16 cellular contexts compared by ENCODE assay signal in the genomic region with DNA sequence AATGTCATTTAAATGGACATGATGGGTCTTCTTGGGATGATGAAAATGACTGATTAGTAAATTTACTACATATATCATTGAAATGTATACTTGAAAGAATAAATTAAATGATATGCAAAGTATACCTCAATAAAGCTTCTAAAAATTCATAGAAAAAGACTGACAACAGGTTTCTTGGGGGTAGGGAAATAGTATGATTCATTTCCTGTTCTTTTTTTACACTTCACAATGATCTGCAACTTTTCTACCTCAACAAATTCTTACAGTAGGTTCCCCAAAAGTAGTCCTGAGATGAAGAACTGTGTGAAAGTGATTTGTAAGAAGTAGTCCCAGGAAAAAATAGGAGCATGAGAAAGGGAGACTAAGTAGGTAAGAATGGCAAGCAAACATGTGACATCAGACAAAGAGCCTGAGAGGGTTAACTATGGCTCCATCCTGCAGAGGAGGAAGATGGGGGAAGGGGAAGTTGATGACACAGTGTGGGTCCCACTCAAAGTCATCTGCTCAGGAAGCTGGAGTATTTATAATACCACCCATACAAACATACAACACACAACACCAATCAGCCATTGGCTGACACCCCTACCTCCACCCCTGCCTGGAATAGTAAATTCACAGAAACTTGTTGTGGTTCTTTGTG.
DNase-seq lines count a peak whose midpoint lies in the region; ATAC-seq lines count a peak whose summit lies in the region.
"Had no signal": no experiment of that assay in that cellular context is flagged by ENCODE, and none has a peak within 500 bp of the region (broad histone marks: within the 10 kb centered on the region; RNA-seq: fewer than 3 reads in every experiment).

No MANE protein-coding gene starts in this region.

- H3K27ac Mint-ChIP-seq in activated T-cell treated with anti-CD3 and anti-CD28 coated beads, Interleukin-2, amount 50 U/mL, for 24 hours, result peak overlapping the region; percentile 83
- H3K27ac Mint-ChIP-seq in T-helper 2 cell treated with Interferon-gamma antibody and Interleukin-4, amounts not matched to agents 5 μg/mL and 100 μg/mL, for 36 hours, result peak overlapping the region; percentile 80
- peak overlapping the region; percentile 84 for H3K27ac Mint-ChIP-seq in stimulated activated effector memory CD8-positive, alpha-beta T cell treated with anti-CD3 and anti-CD28 coated beads, Interleukin-12 subunit alpha, Interleukin-12 subunit beta, amount 100 ng/mL, for 72 hours
- H3K27ac Mint-ChIP-seq: mesothelial cell of epicardium had no signal

- H3K4me1 ChIP-seq in HUES48 (ENCODE audit: control insufficient read depth, insufficient read depth, low read length), result peaks cover 9% of the 10 kb centered on the region; the same call in 1 of the 2 replicates
- H3K4me1 ChIP-seq: adrenal gland had no signal

- H3K4me3 ChIP-seq in HUES48 (ENCODE audit: low read depth, low read length), result no peak overlapping the region
- H3K4me3 ChIP-seq: adrenal gland, smooth muscle cell had no signal

- peak overlapping the region; percentile 12 for H3K27ac ChIP-seq in HUES48 (ENCODE audit: low read depth, low read length)
- H3K27ac ChIP-seq: adrenal gland had no signal

- no peaks in the 10 kb centered on the region for H3K36me3 ChIP-seq in HUES48 (ENCODE audit: control insufficient read depth, insufficient read depth, low read length)
- H3K36me3 ChIP-seq: adrenal gland had no signal

- ATAC-seq in stimulated activated effector memory CD8-positive, alpha-beta T cell treated with anti-CD3 and anti-CD28 coated beads, Interleukin-12 subunit alpha, Interleukin-12 subunit beta, amount 100 ng/mL, for 72 hours, result no peak
- no peak for ATAC-seq in HG02885 (IDR thresholded peaks at IDR 0.05; ENCODE audit: poor library complexity, unreplicated experiment)

- no peak overlapping the region for H3K4me3 Mint-ChIP-seq in activated T-cell treated with anti-CD3 and anti-CD28 coated beads, Interleukin-2, amount 50 U/mL, for 24 hours
- peak overlapping the region; percentile 65 for H3K4me3 Mint-ChIP-seq in T-helper 2 cell treated with Interferon-gamma antibody and Interleukin-4, amounts not matched to agents 5 μg/mL and 100 μg/mL, for 36 hours
- no peak overlapping the region for H3K4me3 Mint-ChIP-seq in stimulated activated effector memory CD8-positive, alpha-beta T cell treated with anti-CD3 and anti-CD28 coated beads, Interleukin-12 subunit alpha, Interleukin-12 subunit beta, amount 100 ng/mL, for 72 hours
- H3K4me3 Mint-ChIP-seq: mesothelial cell of epicardium had no signal

- H3K9me3 ChIP-seq in HUES48 (ENCODE audit: control insufficient read depth, insufficient read depth, low read length), result no peaks in the 10 kb centered on the region
- H3K9me3 ChIP-seq: adrenal gland had no signal

- DNase-seq in activated T-cell treated with anti-CD3 and anti-CD28 coated beads, Interleukin-2, amount 50 U/mL, for 24 hours, result no peak
- DNase-seq in activated T-cell treated with anti-CD3 and anti-CD28 coated beads, Interleukin-2, amount 50 U/mL, for 1 hour, result no peak
- no peak for DNase-seq in T-helper 2 cell treated with Interferon-gamma antibody and Interleukin-4, amounts not matched to agents 5 μg/mL and 100 μg/mL, for 36 hours (ENCODE audit: low spot score)
- DNase-seq in stimulated activated effector memory CD8-positive, alpha-beta T cell treated with anti-CD3 and anti-CD28 coated beads, Interleukin-12 subunit alpha, Interleukin-12 subunit beta, amount 100 ng/mL, for 72 hours (ENCODE audit: low spot score in 2 of 2), result no peak
- no peak for DNase-seq in putamen (ENCODE audit: low spot score)
- no peak for DNase-seq in NCI-H345 treated with DMSO at 0.1 percent for 48 hours (lab: John Stamatoyannopoulos, UW; ENCODE audit: unreplicated experiment)
- DNase-seq: adrenal gland, cerebellar nuclear complex, glutamatergic neuron, NCI-H2081, NCI-H69, Right ventricle myocardium superior had no signal

- H3K27me3 ChIP-seq in HUES48 (ENCODE audit: control insufficient read depth, insufficient read depth, low read length), result no peaks in the 10 kb centered on the region; the same call in 1 of the 2 replicates

- no peak overlapping the region for H3K9ac ChIP-seq in HUES48 (ENCODE audit: low read depth, low read length)

- H3K27me3 Mint-ChIP-seq in activated T-cell treated with anti-CD3 and anti-CD28 coated beads, Interleukin-2, amount 50 U/mL, for 24 hours, result peaks cover 42% of the 10 kb centered on the region
- no peaks in the 10 kb centered on the region for H3K27me3 Mint-ChIP-seq in T-helper 2 cell treated with Interferon-gamma antibody and Interleukin-4, amounts not matched to agents 5 μg/mL and 100 μg/mL, for 36 hours (ENCODE audit: low read depth)

- peaks cover 13% of the 10 kb centered on the region for H3K4me1 Mint-ChIP-seq in activated T-cell treated with anti-CD3 and anti-CD28 coated beads, Interleukin-2, amount 50 U/mL, for 24 hours (ENCODE audit: low read depth)
- peaks cover 7% of the 10 kb centered on the region for H3K4me1 Mint-ChIP-seq in T-helper 2 cell treated with Interferon-gamma antibody and Interleukin-4, amounts not matched to agents 5 μg/mL and 100 μg/mL, for 36 hours (ENCODE audit: low read depth)
- H3K4me1 Mint-ChIP-seq in stimulated activated effector memory CD8-positive, alpha-beta T cell treated with anti-CD3 and anti-CD28 coated beads, Interleukin-12 subunit alpha, Interleukin-12 subunit beta, amount 100 ng/mL, for 72 hours, result peaks cover 9% of the 10 kb centered on the region
- H3K4me1 Mint-ChIP-seq: mesothelial cell of epicardium had no signal

- H3K36me3 Mint-ChIP-seq in activated T-cell treated with anti-CD3 and anti-CD28 coated beads, Interleukin-2, amount 50 U/mL, for 24 hours (ENCODE audit: low read depth), result no peaks in the 10 kb centered on the region
- no peaks in the 10 kb centered on the region for H3K36me3 Mint-ChIP-seq in T-helper 2 cell treated with Interferon-gamma antibody and Interleukin-4, amounts not matched to agents 5 μg/mL and 100 μg/mL, for 36 hours (ENCODE audit: low read depth)
- no peaks in the 10 kb centered on the region for H3K36me3 Mint-ChIP-seq in stimulated activated effector memory CD8-positive, alpha-beta T cell treated with anti-CD3 and anti-CD28 coated beads, Interleukin-12 subunit alpha, Interleukin-12 subunit beta, amount 100 ng/mL, for 72 hours
- H3K36me3 Mint-ChIP-seq: mesothelial cell of epicardium had no signal

- H3K9me3 Mint-ChIP-seq in activated T-cell treated with anti-CD3 and anti-CD28 coated beads, Interleukin-2, amount 50 U/mL, for 24 hours, result no peaks in the 10 kb centered on the region
- H3K9me3 Mint-ChIP-seq in T-helper 2 cell treated with Interferon-gamma antibody and Interleukin-4, amounts not matched to agents 5 μg/mL and 100 μg/mL, for 36 hours, result no peaks in the 10 kb centered on the region
- H3K9me3 Mint-ChIP-seq in stimulated activated effector memory CD8-positive, alpha-beta T cell treated with anti-CD3 and anti-CD28 coated beads, Interleukin-12 subunit alpha, Interleukin-12 subunit beta, amount 100 ng/mL, for 72 hours, result no peaks in the 10 kb centered on the region
